Comparison of ENCODE assay signal across 7 cellular contexts in genomic region chr5:77123057-77123456, GRCh38. TPM values are rescaled to one million over a fixed set of nuclear protein-coding genes. Genes with fewer than 3 reads are reported as not detected.
"Had no signal": no experiment of that assay in that cellular context is flagged by ENCODE, and none has a peak within 500 bp of the region (broad histone marks: within the 10 kb centered on the region; RNA-seq: fewer than 3 reads in every experiment).

No MANE protein-coding gene starts in this region.

- H3K36me3 ChIP-seq: HAP-1 had no signal

- H3K4me1 ChIP-seq: HAP-1 had no signal

- H3K9me3 ChIP-seq: HAP-1 had no signal

- H3K27ac ChIP-seq: GM23248 had no signal

- ATAC-seq: HCT116, K562 had no signal

- H3K4me3 ChIP-seq: GM23248, HAP-1, K562 had no signal

- DNase-seq: GM23248, GOT3, H7, IMR-90 had no signal

RNA-seq across cellular contexts. Expression of gene ZBED3, which starts 36.0 kb away (rescaled TPM):
- total RNA-seq: K562 had no signal
